Comparison of ENCODE assay signal across 10 cellular contexts in genomic region chr12:26629864-26630263, GRCh38.
DNase-seq lines count a peak whose midpoint lies in the region; ATAC-seq, FAIRE-seq and TF ChIP-seq lines count a peak whose summit lies in the region.
"Had no signal": no experiment of that assay in that cellular context is flagged by ENCODE, and none has a peak within 500 bp of the region (broad histone marks: within the 10 kb centered on the region; RNA-seq: fewer than 3 reads in every experiment).

No MANE protein-coding gene starts in this region.

- H3K4me1 Mint-ChIP-seq in stimulated activated naive CD8-positive, alpha-beta T cell treated with anti-CD3 and anti-CD28 coated beads, Interleukin-15, Interleukin-2, amounts not matched to agents 100 ng/mL and 50 ng/mL, for 24 hours (ENCODE audit: low read depth) = peaks cover 8% of the 10 kb centered on the region
- H3K4me1 Mint-ChIP-seq: CD4-positive, alpha-beta memory T cell had no signal

- no peak overlapping the region for H3K4me3 Mint-ChIP-seq in stimulated activated naive CD8-positive, alpha-beta T cell treated with anti-CD3 and anti-CD28 coated beads, Interleukin-15, Interleukin-2, amounts not matched to agents 100 ng/mL and 50 ng/mL, for 24 hours
- H3K4me3 Mint-ChIP-seq: CD4-positive, alpha-beta memory T cell had no signal

- H3K4me3 ChIP-seq in bronchial epithelial cell (ENCODE audit: low read depth, low read length) (no peak overlapping the region), right lobe of liver (peak overlapping the region; percentile 7 to 44 (median 36))

- TF ChIP-seq POLR2A in right lobe of liver (IDR thresholded peaks at IDR 0.05) = no peak

- peaks cover 0 to 31% (median 11%) of the 10 kb centered on the region in 4 donors for H3K4me1 ChIP-seq in right lobe of liver

- no peak for FAIRE-seq in bronchial epithelial cell (lab: Jason Lieb, UNC)

- intact Hi-C loops in right lobe of liver (cut with DNase I) = no loop called here

- WGBS in right lobe of liver (ENCODE audit: insufficient coverage, low coverage, low lambda C conversion rate, missing lambda C conversion rate) = 12% methylated on average over 1 of the region's 1 CpG

- peaks cover 56% of the 10 kb centered on the region for H3K36me3 Mint-ChIP-seq in stimulated activated naive CD8-positive, alpha-beta T cell treated with anti-CD3 and anti-CD28 coated beads, Interleukin-15, Interleukin-2, amounts not matched to agents 100 ng/mL and 50 ng/mL, for 24 hours (ENCODE audit: low read depth)

- DNase-seq in stimulated activated naive CD8-positive, alpha-beta T cell treated with anti-CD3 and anti-CD28 coated beads, Interleukin-15, Interleukin-2, amounts not matched to agents 100 U/mL and 50 U/mL, for 24 hours = no peak
- DNase-seq in bronchial epithelial cell (ENCODE audit: low read depth) (no peak), right lobe of liver (no peak), NCI-H526 (lab: John Stamatoyannopoulos, UW) (no peak), activated T-cell treated with anti-CD3 and anti-CD28 coated beads for 4 hours (no peak), COLO668 (lab: John Stamatoyannopoulos, UW; ENCODE audit: unreplicated experiment) (no peak)
- DNase-seq: CD4-positive, alpha-beta memory T cell; NCI-H2081 had no signal

- peak overlapping the region; percentile 45 for H3K27ac Mint-ChIP-seq in stimulated activated naive CD8-positive, alpha-beta T cell treated with anti-CD3 and anti-CD28 coated beads, Interleukin-15, Interleukin-2, amounts not matched to agents 100 ng/mL and 50 ng/mL, for 24 hours

- peak overlapping the region; percentile 63 to 69 (median 64) for H3K27ac ChIP-seq in right lobe of liver

- no peaks in the 10 kb centered on the region for H3K9me3 ChIP-seq in right lobe of liver

- TF ChIP-seq CTCF in bronchial epithelial cell (IDR thresholded peaks at IDR 0.05; ENCODE audit: insufficient read depth, low read length, severe bottlenecking) (peak; percentile 12), right lobe of liver (IDR thresholded peaks at IDR 0.05) (peak; percentile 41 to 59 (median 48))

- H3K36me3 ChIP-seq in bronchial epithelial cell (ENCODE audit: control insufficient read depth, insufficient read depth, low read length) = no peaks in the 10 kb centered on the region
- H3K36me3 ChIP-seq in right lobe of liver = peaks cover 0 to 24% (median 3%) of the 10 kb centered on the region in 4 donors

- H3K27me3 ChIP-seq in bronchial epithelial cell (ENCODE audit: control insufficient read depth, insufficient read depth, low read length) = no peaks in the 10 kb centered on the region
- no peaks in the 10 kb centered on the region for H3K27me3 ChIP-seq in right lobe of liver

- no peaks in the 10 kb centered on the region for H3K9me3 Mint-ChIP-seq in stimulated activated naive CD8-positive, alpha-beta T cell treated with anti-CD3 and anti-CD28 coated beads, Interleukin-15, Interleukin-2, amounts not matched to agents 100 ng/mL and 50 ng/mL, for 24 hours
- H3K9me3 Mint-ChIP-seq: CD4-positive, alpha-beta memory T cell had no signal

- no peak for ATAC-seq in stimulated activated naive CD8-positive, alpha-beta T cell treated with anti-CD3 and anti-CD28 coated beads, Interleukin-15, Interleukin-2, amounts not matched to agents 100 U/mL and 50 U/mL, for 24 hours
- ATAC-seq in right lobe of liver (peak; percentile 28 to 66 (median 60)), HG03521 (IDR thresholded peaks at IDR 0.05; ENCODE audit: unreplicated experiment) (no peak)

- no peaks in the 10 kb centered on the region for H3K27me3 Mint-ChIP-seq in stimulated activated naive CD8-positive, alpha-beta T cell treated with anti-CD3 and anti-CD28 coated beads, Interleukin-15, Interleukin-2, amounts not matched to agents 100 ng/mL and 50 ng/mL, for 24 hours
- H3K27me3 Mint-ChIP-seq: CD4-positive, alpha-beta memory T cell had no signal

Comparison
In these comparisons a context has a peak if more than half of its experiments do, and no peak if none do; other contexts are left out.
1. ATAC-seq: peak in right lobe of liver (4 of 4); none in stimulated activated naive CD8-positive, alpha-beta T cell treated with anti-CD3 and anti-CD28 coated beads, Interleukin-15, Interleukin-2, amounts not matched to agents 100 U/mL and 50 U/mL, for 24 hours (single experiment) and HG03521 (single experiment).